In genomic region chr10:121069061-121069850, GRCh38 we compare ENCODE assay signal across 9 cellular contexts.
A peak's percentile ranks its signal among the peaks of the same experiment; 100 is the strongest.
DNase-seq lines count a peak whose midpoint lies in the region; ATAC-seq and TF ChIP-seq lines count a peak whose summit lies in the region.
"Had no signal": no experiment of that assay in that cellular context is flagged by ENCODE, and none has a peak within 500 bp of the region (broad histone marks: within the 10 kb centered on the region; RNA-seq: fewer than 3 reads in every experiment).

No MANE protein-coding gene starts in this region.

- ATAC-seq in GM18508 (IDR thresholded peaks at IDR 0.05; ENCODE audit: insufficient read depth, unreplicated experiment) = peak; percentile 87
- ATAC-seq in GM21825 (IDR thresholded peaks at IDR 0.05; ENCODE audit: unreplicated experiment) = peak; percentile 72
- peak; percentile 10 for ATAC-seq in mucosa of descending colon

- H3K27me3 ChIP-seq in MG63 = no peaks in the 10 kb centered on the region
- no peaks in the 10 kb centered on the region for H3K27me3 ChIP-seq in H7 (ENCODE audit: control insufficient read depth, insufficient read depth, low read length)

- H3K9me3 ChIP-seq in MG63 (no peaks in the 10 kb centered on the region), mucosa of descending colon (no peaks in the 10 kb centered on the region)

- DNase-seq in MG63 = peak; percentile 32
- DNase-seq in mucosa of descending colon = no peak
- no peak for DNase-seq in NK-92 (lab: John Stamatoyannopoulos, UW; ENCODE audit: unreplicated experiment)
- DNase-seq in NCI-H2107 treated with DMSO at 0.1 percent for 48 hours (lab: John Stamatoyannopoulos, UW; ENCODE audit: unreplicated experiment) = no peak
- no peak for DNase-seq in H7
- DNase-seq in NCI-H524 (lab: John Stamatoyannopoulos, UW) = no peak
- DNase-seq: cortex of kidney had no signal

- TF ChIP-seq CTCF in mucosa of descending colon (IDR thresholded peaks at IDR 0.05) = no peak

- H3K4me3 ChIP-seq in MG63 = no peak overlapping the region
- no peak overlapping the region for H3K4me3 ChIP-seq in mucosa of descending colon
- no peak overlapping the region for H3K4me3 ChIP-seq in H7 (ENCODE audit: insufficient read depth, low read depth, low read length)

- intact Hi-C loops in mucosa of descending colon (cut with DNase I, micrococcal nuclease) = no loop called here

- H3K4me1 ChIP-seq in mucosa of descending colon (ENCODE audit: low read depth) = peaks cover 10% of the 10 kb centered on the region

- H3K36me3 ChIP-seq in MG63 = no peaks in the 10 kb centered on the region
- no peaks in the 10 kb centered on the region for H3K36me3 ChIP-seq in mucosa of descending colon (ENCODE audit: low read depth)
- no peaks in the 10 kb centered on the region for H3K36me3 ChIP-seq in H7 (replicated peaks; ENCODE audit: control insufficient read depth, insufficient read depth, low read length)

Comparison
In these comparisons a context has a peak if more than half of its experiments do, and no peak if none do; other contexts are left out.
1. ATAC-seq: peak in every context shown above with its lines; median percentile 87 in GM18508; 72 in GM21825; 10 in mucosa of descending colon.